ENCODE assay signal across 8 cellular contexts in genomic region chr5:60843693-60844428, GRCh38. TPM values are rescaled to one million over a fixed set of nuclear protein-coding genes. Genes with fewer than 3 reads are reported as not detected.
DNase-seq lines count a peak whose midpoint lies in the region; ATAC-seq and TF ChIP-seq lines count a peak whose summit lies in the region.

ELOVL7 (minus strand) TSS chr5:60844269; CDS start chr5:60787397, 56,872 bp downstream.

- peak; percentile 97 for ATAC-seq in GM21423 (IDR thresholded peaks at IDR 0.05; ENCODE audit: unreplicated experiment)

- H3K9me2 ChIP-seq in PC-9 (ENCODE audit: insufficient read depth): no peaks in the 10 kb centered on the region

- intact Hi-C loops in PC-9 (cut with micrococcal nuclease; ENCODE audit: unreplicated experiment): loop anchor here (1.0 to 5.0 kb wide), 3 partner anchors 62 to 167 kb away; no protein-coding TSS in a partner anchor

- no peaks in the 10 kb centered on the region for H3K27me3 ChIP-seq in PC-9 (ENCODE audit: insufficient read depth, low read depth)

- POLR2A ChIA-PET in PC-9 (lab: Charles Lee; ENCODE audit: unreplicated experiment): no interaction called here

- H3K4me1 ChIP-seq in PC-9 (replicated peaks; ENCODE audit: insufficient read depth): peaks cover 17% of the 10 kb centered on the region

- H3K9me3 ChIP-seq in PC-9 (ENCODE audit: insufficient read depth, low read depth): no peaks in the 10 kb centered on the region

- TF ChIP-seq CTCF in PC-9 (conservative IDR thresholded peaks at IDR 0.05) (no peak; the same call in 1 of the 2 replicates), retinal pigment epithelial cell (conservative IDR thresholded peaks at IDR 0.05; ENCODE audit: low read depth, low read length) (no peak)

- peak within 1 kb of the TSS; percentile 99 for H2AFZ ChIP-seq in PC-9

- CTCF ChIA-PET in PC-9 (lab: Charles Lee): interaction anchor here (1.4 kb wide), 1 partner anchor 144 kb away, joined by 4 read pairs; the partner anchor contains the start of gene DEPDC1B

- no TSS peak for BruUV-seq in PC-9 (replicated peaks; lab: Mats Ljungman, UMichigan)

- no peaks in the 10 kb centered on the region for H3F3A ChIP-seq in PC-9 (ENCODE audit: insufficient read depth, low read depth)

- H4K20me1 ChIP-seq in PC-9 (ENCODE audit: insufficient read depth): no peaks in the 10 kb centered on the region

- H3K27ac ChIP-seq in PC-9: 0 out of 2 replicates have a peak within 1 kb of the TSS, but pooled peaks have one; percentile 21

- H3K4me2 ChIP-seq in PC-9: peak within 1 kb of the TSS; percentile 93

- H3K36me3 ChIP-seq in PC-9 (ENCODE audit: low read depth): no peaks in the 10 kb centered on the region

- no peaks in the 10 kb centered on the region; the same call in 1 of the 2 replicates for H3K79me2 ChIP-seq in PC-9 (ENCODE audit: low read depth)

- peak; percentile 41 for DNase-seq in EH (ENCODE audit: low read depth)
- peak; percentile 92 for DNase-seq in HT-29 (ENCODE audit: low spot score)
- peak; percentile 74 to 94 for DNase-seq in PC-9
- peak in 47 of 56 donors; percentile 7 to 84 (median 49) for DNase-seq in amygdala (lab: John Stamatoyannopoulos, UW)
- peak in 46 of 51 donors; percentile 4 to 81 (median 54) for DNase-seq in hypothalamus (lab: John Stamatoyannopoulos, UW)
- peak; percentile 55 for DNase-seq in retinal pigment epithelial cell (ENCODE audit: low read depth)
- DNase-seq in putamen (ENCODE audit: low spot score): no peak

- peak within 1 kb of the TSS; percentile 97 for H3K4me3 ChIP-seq in PC-9
- peak within 1 kb of the TSS; percentile 83 for H3K4me3 ChIP-seq in retinal pigment epithelial cell (ENCODE audit: low read length)

RNA-seq across cellular contexts. Expression of gene ELOVL7, which starts in this region (rescaled TPM):
- 4.4 and 6.4 TPM in 2 replicates for total RNA-seq in HT-29 (2014; rRNA removed; shearing (Covaris generic))
- total RNA-seq in PC-9 (2021): 17.2 and 24.3 TPM in 2 replicates
